Comparison of ENCODE assay signal across 8 cellular contexts in genomic region chr4:83455300-83456183, GRCh38.
DNase-seq lines count a peak whose midpoint lies in the region; ATAC-seq and TF ChIP-seq lines count a peak whose summit lies in the region.

A gene with protein sequence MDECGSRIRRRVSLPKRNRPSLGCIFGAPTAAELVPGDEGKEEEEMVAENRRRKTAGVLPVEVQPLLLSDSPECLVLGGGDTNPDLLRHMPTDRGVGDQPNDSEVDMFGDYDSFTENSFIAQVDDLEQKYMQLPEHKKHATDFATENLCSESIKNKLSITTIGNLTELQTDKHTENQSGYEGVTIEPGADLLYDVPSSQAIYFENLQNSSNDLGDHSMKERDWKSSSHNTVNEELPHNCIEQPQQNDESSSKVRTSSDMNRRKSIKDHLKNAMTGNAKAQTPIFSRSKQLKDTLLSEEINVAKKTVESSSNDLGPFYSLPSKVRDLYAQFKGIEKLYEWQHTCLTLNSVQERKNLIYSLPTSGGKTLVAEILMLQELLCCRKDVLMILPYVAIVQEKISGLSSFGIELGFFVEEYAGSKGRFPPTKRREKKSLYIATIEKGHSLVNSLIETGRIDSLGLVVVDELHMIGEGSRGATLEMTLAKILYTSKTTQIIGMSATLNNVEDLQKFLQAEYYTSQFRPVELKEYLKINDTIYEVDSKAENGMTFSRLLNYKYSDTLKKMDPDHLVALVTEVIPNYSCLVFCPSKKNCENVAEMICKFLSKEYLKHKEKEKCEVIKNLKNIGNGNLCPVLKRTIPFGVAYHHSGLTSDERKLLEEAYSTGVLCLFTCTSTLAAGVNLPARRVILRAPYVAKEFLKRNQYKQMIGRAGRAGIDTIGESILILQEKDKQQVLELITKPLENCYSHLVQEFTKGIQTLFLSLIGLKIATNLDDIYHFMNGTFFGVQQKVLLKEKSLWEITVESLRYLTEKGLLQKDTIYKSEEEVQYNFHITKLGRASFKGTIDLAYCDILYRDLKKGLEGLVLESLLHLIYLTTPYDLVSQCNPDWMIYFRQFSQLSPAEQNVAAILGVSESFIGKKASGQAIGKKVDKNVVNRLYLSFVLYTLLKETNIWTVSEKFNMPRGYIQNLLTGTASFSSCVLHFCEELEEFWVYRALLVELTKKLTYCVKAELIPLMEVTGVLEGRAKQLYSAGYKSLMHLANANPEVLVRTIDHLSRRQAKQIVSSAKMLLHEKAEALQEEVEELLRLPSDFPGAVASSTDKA (minus strand): TSS chr4:83455823. CDS start chr4:83455693, 130 bp downstream.
MRPS18C (plus strand) TSS chr4:83456058; CDS start chr4:83456078, 20 bp downstream.

- H3K27ac Mint-ChIP-seq in nephron progenitor cell: peak within 1 kb of the TSS; percentile 100
- peak within 1 kb of the TSS; percentile 99 to 100 for H3K27ac Mint-ChIP-seq in stimulated activated naive CD8-positive, alpha-beta T cell treated with anti-CD3 and anti-CD28 coated beads, Interleukin-15, amount 100 ng/mL, for 72 hours

- peak within 1 kb of the TSS; percentile 100 for H3K4me3 Mint-ChIP-seq in nephron progenitor cell
- H3K4me3 Mint-ChIP-seq in stimulated activated naive CD8-positive, alpha-beta T cell treated with anti-CD3 and anti-CD28 coated beads, Interleukin-15, amount 100 ng/mL, for 72 hours: peak within 1 kb of the TSS; percentile 98 to 99

- H3K9ac ChIP-seq in MM.1S (ENCODE audit: low read length): peak within 1 kb of the TSS; percentile 90

- TF ChIP-seq CTCF in MM.1S (IDR thresholded peaks at IDR 0.05; ENCODE audit: low read length) (peak; percentile 32; the same call in 1 of the 2 replicates), nephron progenitor cell (IDR thresholded peaks at IDR 0.05) (no peak)

- H3K4me1 ChIP-seq in MM.1S (ENCODE audit: low read length): peaks cover 10% of the 10 kb centered on the region

- H3K27me3 Mint-ChIP-seq in nephron progenitor cell (ENCODE audit: low read depth, poor library complexity): peaks cover 3% of the 10 kb centered on the region
- H3K27me3 Mint-ChIP-seq in stimulated activated naive CD8-positive, alpha-beta T cell treated with anti-CD3 and anti-CD28 coated beads, Interleukin-15, amount 100 ng/mL, for 72 hours: no peaks in the 10 kb centered on the region

- H3K27me3 ChIP-seq in MM.1S (replicated peaks; ENCODE audit: insufficient read depth, low read length): no peaks in the 10 kb centered on the region

- DNase-seq in GF-D8 (lab: John Stamatoyannopoulos, UW) (peak; percentile 99), HCEC 1CT (peak; percentile 92), MM.1S (peak; percentile 99), SIG-M5 (lab: John Stamatoyannopoulos, UW) (peak; percentile 96), activated gamma-delta T cell (lab: John Stamatoyannopoulos, UW) (peak; percentile 48), fibroblast of the conjunctiva (ENCODE audit: low read depth) (peak; percentile 98), nephron progenitor cell (peak; percentile 89)
- peak; percentile 93 to 98 for DNase-seq in stimulated activated naive CD8-positive, alpha-beta T cell treated with anti-CD3 and anti-CD28 coated beads, Interleukin-15, amount 100 ng/mL, for 72 hours

- peaks cover 4% of the 10 kb centered on the region for H3K36me3 ChIP-seq in MM.1S (replicated peaks; ENCODE audit: insufficient read depth, low read length)

- no peaks in the 10 kb centered on the region for H4K20me1 ChIP-seq in MM.1S (ENCODE audit: insufficient read depth, low read length)

- peak within 1 kb of the TSS; percentile 86 for H3K27ac ChIP-seq in MM.1S (ENCODE audit: low read length)

- peaks cover 25% of the 10 kb centered on the region for H3K4me1 Mint-ChIP-seq in nephron progenitor cell
- peaks cover 45% of the 10 kb centered on the region for H3K4me1 Mint-ChIP-seq in stimulated activated naive CD8-positive, alpha-beta T cell treated with anti-CD3 and anti-CD28 coated beads, Interleukin-15, amount 100 ng/mL, for 72 hours

- peak within 1 kb of the TSS; percentile 87 for H3K4me2 ChIP-seq in MM.1S (ENCODE audit: low read depth, low read length)

- peaks cover 50% of the 10 kb centered on the region for H3K79me2 ChIP-seq in MM.1S (ENCODE audit: low read length)

- H2AFZ ChIP-seq in MM.1S (ENCODE audit: low read length): peak within 1 kb of the TSS; percentile 97

- H3K9me3 ChIP-seq in MM.1S (replicated peaks; ENCODE audit: insufficient read depth, low read length): no peaks in the 10 kb centered on the region

- ATAC-seq in stimulated activated naive CD8-positive, alpha-beta T cell treated with anti-CD3 and anti-CD28 coated beads, Interleukin-15, amount 100 ng/mL, for 72 hours: peak; percentile 95

- H3K36me3 Mint-ChIP-seq in nephron progenitor cell (ENCODE audit: low read depth): peaks cover 56% of the 10 kb centered on the region

- H3K4me3 ChIP-seq in MM.1S (ENCODE audit: low read length): peak within 1 kb of the TSS; percentile 99

- H3K9me3 Mint-ChIP-seq in nephron progenitor cell: no peaks in the 10 kb centered on the region
- H3K9me3 Mint-ChIP-seq in stimulated activated naive CD8-positive, alpha-beta T cell treated with anti-CD3 and anti-CD28 coated beads, Interleukin-15, amount 100 ng/mL, for 72 hours: no peaks in the 10 kb centered on the region

- no peaks in the 10 kb centered on the region for H3K9me2 ChIP-seq in MM.1S (replicated peaks; ENCODE audit: insufficient read depth, low read length)

- H3F3A ChIP-seq in MM.1S (ENCODE audit: insufficient read depth, low read length): no peaks in the 10 kb centered on the region

Comparison
In these comparisons a context has a peak if more than half of its experiments do, and no peak if none do; other contexts are left out.
1. Peak in every context shown above with its lines: DNase-seq, ATAC-seq, H3K4me3 ChIP-seq and H3K27ac ChIP-seq.
2. DNase-seq: peak in every context shown above with its lines; median percentile 99 in GF-D8; 99 in MM.1S; 98 in fibroblast of the conjunctiva; 96 in SIG-M5; 96 in stimulated activated naive CD8-positive, alpha-beta T cell treated with anti-CD3 and anti-CD28 coated beads, Interleukin-15, amount 100 ng/mL, for 72 hours; 92 in HCEC 1CT; 89 in nephron progenitor cell; 48 in activated gamma-delta T cell.